15 cellular contexts compared by ENCODE assay signal in genomic region chr1:215128514-215128913, GRCh38. TPM values are rescaled to one million over a fixed set of nuclear protein-coding genes. Genes with fewer than 3 reads are reported as not detected.
"Had no signal": no experiment of that assay in that cellular context is flagged by ENCODE, and none has a peak within 500 bp of the region (broad histone marks: within the 10 kb centered on the region; RNA-seq: fewer than 3 reads in every experiment).

No MANE protein-coding gene starts in this region.

- ATAC-seq: activated T-helper 17 cell treated with anti-CD3 and anti-CD28 coated beads, Interleukin-2, amount 50 U/mL, for 72 hours; gastroesophageal sphincter; stimulated activated naive CD8-positive, alpha-beta T cell treated with anti-CD3 and anti-CD28 coated beads, Interleukin-15, Interleukin-2, amounts not matched to agents 100 U/mL and 50 U/mL, for 24 hours had no signal

- DNase-seq: activated CD4-positive, alpha-beta T cell treated with anti-CD3 and anti-CD28 coated beads, Interleukin-2, amount 50 U/mL, for 1 hour; activated naive CD4-positive, alpha-beta T cell treated with anti-CD3 and anti-CD28 coated beads for 36 hours; activated T-cell treated with anti-CD3 and anti-CD28 coated beads for 4 hours; colonic mucosa; effector CD8-positive, alpha-beta T cell; ovary; stimulated activated CD4-positive, alpha-beta T cell treated with anti-CD3 and anti-CD28 coated beads, Interleukin-4, amount 100 ng/mL, for 1 hour; stimulated activated CD8-positive, alpha-beta memory T cell treated with anti-CD3 and anti-CD28 coated beads, Interleukin-4, amount 100 ng/mL, for 48 hours; stimulated activated naive CD8-positive, alpha-beta T cell treated with anti-CD3 and anti-CD28 coated beads, Interleukin-15, Interleukin-2, amounts not matched to agents 100 U/mL and 50 U/mL, for 24 hours had no signal

- H3K27ac ChIP-seq: colonic mucosa, gastroesophageal sphincter, ovary, suprapubic skin had no signal

- H3K4me3 ChIP-seq: colonic mucosa, gastroesophageal sphincter, ovary, suprapubic skin had no signal

- FAIRE-seq: keratinocyte, TTC549 had no signal

- H3K36me3 ChIP-seq: colonic mucosa, gastroesophageal sphincter, ovary, suprapubic skin had no signal

- H3K9me3 ChIP-seq: colonic mucosa, gastroesophageal sphincter, ovary, suprapubic skin had no signal

- H3K27me3 ChIP-seq: colonic mucosa, gastroesophageal sphincter, ovary, suprapubic skin had no signal

- H3K4me1 ChIP-seq: colonic mucosa, gastroesophageal sphincter, suprapubic skin had no signal

RNA-seq across cellular contexts. Expression of gene KCNK2, which starts 46.0 kb away (rescaled TPM):
- total RNA-seq: activated CD8-positive, alpha-beta memory T cell treated with anti-CD3 and anti-CD28 coated beads for 36 hours; activated naive CD4-positive, alpha-beta T cell treated with anti-CD3 and anti-CD28 coated beads for 36 hours; activated T-helper 17 cell treated with anti-CD3 and anti-CD28 coated beads, Interleukin-2, amount 50 U/mL, for 72 hours had no signal
